ENCODE assay signal across 18 cellular contexts in the genomic region with DNA sequence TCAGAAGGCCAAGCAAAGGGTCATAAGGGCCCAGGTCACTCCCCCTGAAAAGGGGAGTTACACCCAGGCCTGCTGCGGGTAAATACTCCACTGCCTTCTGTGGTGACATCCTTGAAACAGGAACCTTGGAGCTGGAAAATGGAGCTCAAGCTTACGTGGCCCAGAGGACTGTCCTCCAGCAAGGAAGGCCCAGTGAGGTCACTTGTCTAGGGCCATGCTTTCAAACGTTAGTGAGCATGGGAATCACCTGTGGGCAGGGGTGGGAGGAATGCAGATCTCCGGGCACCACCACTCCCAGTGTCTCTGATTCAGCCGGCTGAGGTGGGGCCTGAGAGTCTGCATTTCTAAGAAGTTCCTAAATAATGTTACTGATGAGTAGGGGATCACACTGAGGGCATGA.
"Had no signal": no experiment of that assay in that cellular context is flagged by ENCODE, and none has a peak within 500 bp of the region (broad histone marks: within the 10 kb centered on the region; RNA-seq: fewer than 3 reads in every experiment).

No MANE protein-coding gene starts in this region.

- H3K4me3 ChIP-seq: lower lobe of right lung, neural progenitor cell, pancreas, thoracic aorta, uterus had no signal

- H3K4me1 ChIP-seq: pancreas, uterus had no signal

- H3K36me3 ChIP-seq: lower lobe of right lung, neural progenitor cell, pancreas, thoracic aorta, uterus, WERI-Rb-1 had no signal

- H3K27ac ChIP-seq: lower lobe of right lung, pancreas, thoracic aorta, uterus, WERI-Rb-1 had no signal

- H3K9ac ChIP-seq: neural progenitor cell had no signal

- H3K27ac Mint-ChIP-seq: activated CD4-positive, alpha-beta memory T cell treated with anti-CD3 and anti-CD28 coated beads, Interleukin-2, amount 10 ng/mL, durations not matched to agents 7 days and 5 days; activated T-cell treated with anti-CD3 and anti-CD28 coated beads, Interleukin-2, amount 50 U/mL, for 72 hours; T-helper 1 cell treated with Interleukin-12 subunit alpha and Interleukin-12 subunit beta and Interleukin-4 antibody, amounts not matched to agents 30 μg/mL and 1 μg/mL, for 36 hours had no signal

- H3K36me3 Mint-ChIP-seq: neural progenitor cell had no signal

- H3K4me3 Mint-ChIP-seq: activated CD4-positive, alpha-beta memory T cell treated with anti-CD3 and anti-CD28 coated beads, Interleukin-2, amount 10 ng/mL, durations not matched to agents 7 days and 5 days; activated CD4-positive, alpha-beta T cell treated with anti-CD3 and anti-CD28 coated beads for 36 hours; activated naive CD8-positive, alpha-beta T cell; activated T-cell treated with anti-CD3 and anti-CD28 coated beads, Interleukin-2, amount 50 U/mL, for 72 hours; T-helper 1 cell treated with Interleukin-12 subunit alpha and Interleukin-12 subunit beta and Interleukin-4 antibody, amounts not matched to agents 30 μg/mL and 1 μg/mL, for 36 hours had no signal

- H3K27me3 Mint-ChIP-seq: activated CD4-positive, alpha-beta T cell treated with anti-CD3 and anti-CD28 coated beads for 36 hours; activated naive CD8-positive, alpha-beta T cell had no signal

- H3K9me3 ChIP-seq: lower lobe of right lung, pancreas, thoracic aorta, uterus had no signal

- DNase-seq: activated CD4-positive, alpha-beta memory T cell treated with anti-CD3 and anti-CD28 coated beads, Interleukin-2, amount 10 ng/mL, durations not matched to agents 7 days and 5 days; activated CD4-positive, alpha-beta T cell treated with anti-CD3 and anti-CD28 coated beads for 36 hours; activated CD8-positive, alpha-beta memory T cell treated with anti-CD3 and anti-CD28 coated beads, Interleukin-2, amount 50 U/mL, for 4 hours; activated gamma-delta T cell treated with Interleukin-2 at 50 U/mL for 16 hours; activated T-cell treated with anti-CD3 and anti-CD28 coated beads, Interleukin-2, amount 50 U/mL, for 72 hours; amniotic stem cell; foreskin fibroblast; hypothalamus; lower lobe of right lung; midbrain; pancreas; stimulated activated CD4-positive, alpha-beta T cell treated with anti-CD3 and anti-CD28 coated beads, Interleukin-1b, Interleukin-23, amount 100 ng/mL, for 48 hours; uterus; WERI-Rb-1 had no signal

- H3K9me3 Mint-ChIP-seq: activated CD4-positive, alpha-beta memory T cell treated with anti-CD3 and anti-CD28 coated beads, Interleukin-2, amount 10 ng/mL, durations not matched to agents 7 days and 5 days; activated T-cell treated with anti-CD3 and anti-CD28 coated beads, Interleukin-2, amount 50 U/mL, for 72 hours; T-helper 1 cell treated with Interleukin-12 subunit alpha and Interleukin-12 subunit beta and Interleukin-4 antibody, amounts not matched to agents 30 μg/mL and 1 μg/mL, for 36 hours had no signal

- H3K27me3 ChIP-seq: neural progenitor cell, pancreas, uterus had no signal

- ATAC-seq: activated CD4-positive, alpha-beta T cell treated with anti-CD3 and anti-CD28 coated beads for 36 hours; activated T-cell treated with anti-CD3 and anti-CD28 coated beads, Interleukin-2, amount 50 U/mL, for 72 hours; lower lobe of right lung had no signal
